Comparison of ENCODE assay signal across 8 cellular contexts in the genomic region with DNA sequence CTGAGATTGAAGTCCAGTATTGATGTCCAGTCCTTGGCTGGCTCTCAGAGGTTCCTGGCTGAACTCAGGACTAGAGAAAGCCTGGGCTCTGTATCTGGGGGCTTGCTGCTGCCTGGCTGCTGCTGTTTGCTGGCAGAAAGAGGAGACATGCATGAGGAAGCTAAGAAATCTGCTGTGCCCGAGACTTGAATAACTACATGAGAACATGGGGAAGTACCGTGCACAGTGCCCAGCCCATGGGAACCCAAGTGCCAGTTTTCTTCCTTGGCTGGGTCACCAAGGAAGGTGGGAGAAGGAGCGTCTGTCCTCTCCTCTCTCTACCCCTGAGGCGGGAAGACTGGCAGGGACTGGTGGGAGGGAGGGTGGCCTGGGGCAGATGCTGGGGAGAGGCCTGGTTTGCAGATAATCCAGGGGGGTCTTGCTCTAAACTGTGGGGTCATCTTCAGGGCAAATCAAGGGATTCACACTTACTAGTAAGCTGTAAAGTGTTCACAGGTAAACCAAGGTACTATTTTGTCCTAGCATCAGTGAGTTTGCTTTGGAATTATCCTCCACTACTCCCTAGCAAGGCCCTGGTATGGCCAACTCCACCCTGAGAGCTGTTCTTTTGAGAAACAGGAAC. TPM values are rescaled to one million over a fixed set of nuclear protein-coding genes. Genes with fewer than 3 reads are reported as not detected.
DNase-seq lines count a peak whose midpoint lies in the region; ATAC-seq and TF ChIP-seq lines count a peak whose summit lies in the region.

No MANE protein-coding gene starts in this region.

- no peak for TF ChIP-seq RAD21 in HCT116 (IDR thresholded peaks at IDR 0.05; ENCODE audit: low read depth)

- H3K9me2 ChIP-seq in HCT116 (ENCODE audit: insufficient read depth), result no peaks in the 10 kb centered on the region

- H3K36me3 ChIP-seq in HCT116 (ENCODE audit: control insufficient read depth in 1 of 2, insufficient read depth in 2 of 2, low read length in 2 of 2) (no peaks in the 10 kb centered on the region), stomach smooth muscle (ENCODE audit: control insufficient read depth in 2 of 2, insufficient read depth in 2 of 2, low read length in 2 of 2) (no peaks in the 10 kb centered on the region)

- H3K4me1 Mint-ChIP-seq in activated CD8-positive, alpha-beta T cell treated with anti-CD3 and anti-CD28 coated beads for 36 hours (ENCODE audit: low read depth), result peaks cover 35% of the 10 kb centered on the region

- H3K4me2 ChIP-seq in HCT116 (ENCODE audit: low read length), result no peak overlapping the region

- no peaks in the 10 kb centered on the region for H3K27me3 ChIP-seq in HCT116 (ENCODE audit: insufficient read depth, low read length)
- H3K27me3 ChIP-seq in stomach smooth muscle (ENCODE audit: control insufficient read depth in 1 of 2, insufficient read depth in 2 of 2, low read length in 2 of 2), result no peaks in the 10 kb centered on the region

- intact Hi-C loops in HCT116 (cut with micrococcal nuclease), result no loop called here
- intact Hi-C loops in activated CD8-positive, alpha-beta T cell treated with anti-CD3 and anti-CD28 coated beads for 36 hours (cut with micrococcal nuclease), result no loop called here

- H3K4me1 ChIP-seq in HCT116 (ENCODE audit: control insufficient read depth in 1 of 2, insufficient read depth in 2 of 2, low read length in 2 of 2) (peaks cover 15 to 24% of the 10 kb centered on the region in 2 experiments; a peak in 2 of 4 replicates), stomach smooth muscle (ENCODE audit: control insufficient read depth, insufficient read depth, low read length) (peaks cover 37% of the 10 kb centered on the region)

- no peak for TF ChIP-seq CTCF in HCT116 (IDR thresholded peaks at IDR 0.05 in 2 of 3, conservative IDR thresholded peaks at IDR 0.05 in 1 of 3; ENCODE audit: borderline replicate concordance in 1 of 3, insufficient read depth in 1 of 3, low read depth in 2 of 3, low read length in 2 of 3)
- no peak for TF ChIP-seq CTCF in activated CD8-positive, alpha-beta T cell treated with anti-CD3 and anti-CD28 coated beads for 36 hours (IDR thresholded peaks at IDR 0.05)

- CTCF ChIA-PET in HCT116 (lab: Charles Lee), result no interaction called here
- CTCF ChIA-PET in activated CD8-positive, alpha-beta T cell treated with anti-CD3 and anti-CD28 coated beads for 36 hours (lab: Charles Lee), result interaction anchor here (1.0 to 1.4 kb wide), 3 partner anchors 8 to 19 kb away, joined by 3 to 8 read pairs (median 4); no protein-coding TSS in a partner anchor

- H3K9ac ChIP-seq in HCT116 (ENCODE audit: low read length) (no peak overlapping the region), stomach smooth muscle (ENCODE audit: low read length in 2 of 2) (peak overlapping the region; percentile 60 to 64)

- no TSS peak for BruUV-seq in HCT116 (replicated peaks; lab: Mats Ljungman, UMichigan)

- no peak overlapping the region for H3K4me3 Mint-ChIP-seq in activated CD8-positive, alpha-beta T cell treated with anti-CD3 and anti-CD28 coated beads for 36 hours

- H3K9me3 ChIP-seq in HCT116 (ENCODE audit: control insufficient read depth in 1 of 2, insufficient read depth in 1 of 2, low read depth in 1 of 2, low read length in 2 of 2) (peaks cover 0 to 4% of the 10 kb centered on the region in 2 experiments; a peak in 1 of 4 replicates), stomach smooth muscle (ENCODE audit: control insufficient read depth in 2 of 2, low read length in 2 of 2) (no peaks in the 10 kb centered on the region)

- peaks cover 7% of the 10 kb centered on the region for H3K36me3 Mint-ChIP-seq in activated CD8-positive, alpha-beta T cell treated with anti-CD3 and anti-CD28 coated beads for 36 hours (ENCODE audit: low read depth)

- no peaks in the 10 kb centered on the region for H3K27me3 Mint-ChIP-seq in activated CD8-positive, alpha-beta T cell treated with anti-CD3 and anti-CD28 coated beads for 36 hours

- TF ChIP-seq POLR2A in HCT116 (IDR thresholded peaks at IDR 0.05; ENCODE audit: borderline replicate concordance, extremely low read depth, insufficient read depth, insufficient read length), result no peak

- peak overlapping the region; percentile 6 for H3K27ac ChIP-seq in HCT116 (ENCODE audit: low read depth, low read length)
- H3K27ac ChIP-seq in stomach smooth muscle (ENCODE audit: low read length), result peak overlapping the region; percentile 92

- H3K27ac Mint-ChIP-seq in activated CD8-positive, alpha-beta T cell treated with anti-CD3 and anti-CD28 coated beads for 36 hours, result peak overlapping the region; percentile 66

- no peak overlapping the region for H3K4me3 ChIP-seq in HCT116 (replicated peaks in 1 of 2; ENCODE audit: low read depth in 1 of 2, low read length in 2 of 2)
- peak overlapping the region in 1 of 2 donors; percentile 54 for H3K4me3 ChIP-seq in stomach smooth muscle (ENCODE audit: low read length in 2 of 2)

- H3K79me2 ChIP-seq in HCT116 (ENCODE audit: insufficient read depth, low read length), result no peaks in the 10 kb centered on the region

- RAD21 ChIA-PET in HCT116 (lab: Charles Lee; ENCODE audit: low non-redundant PET in 1 of 2, low total read pairs in 2 of 2, uncharacterized antibody in 2 of 2, unreplicated experiment in 2 of 2), result no interaction called here

- no peaks in the 10 kb centered on the region for H4K20me1 ChIP-seq in HCT116 (ENCODE audit: insufficient read depth)

- peaks cover 11% of the 10 kb centered on the region for H3K9me3 Mint-ChIP-seq in activated CD8-positive, alpha-beta T cell treated with anti-CD3 and anti-CD28 coated beads for 36 hours

- POLR2A ChIA-PET in HCT116 (lab: Charles Lee), result interaction anchor here (0.9 to 2.6 kb wide), 4 partner anchors 10 to 18 kb away, joined by 3 to 7 read pairs (median 3); a partner anchor contains a TSS
- POLR2A ChIA-PET in activated CD8-positive, alpha-beta T cell treated with anti-CD3 and anti-CD28 coated beads for 36 hours (lab: Charles Lee), result interaction anchor here (1.8 to 4.7 kb wide), 2 partner anchors 10 to 14 kb away, joined by 12 to 32 read pairs; a partner anchor contains a TSS

- H2AFZ ChIP-seq in HCT116 (ENCODE audit: low read depth, low read length, poor library complexity, severe bottlenecking), result no peak overlapping the region

- DNase-seq in HCT116 (ENCODE audit: low read depth, low spot score) (no peak), left lobe of liver (ENCODE audit: low spot score) (no peak), NCI-H1048 (lab: John Stamatoyannopoulos, UW) (no peak), SHP77 (lab: John Stamatoyannopoulos, UW) (no peak)
- no peak for DNase-seq in activated CD8-positive, alpha-beta T cell treated with anti-CD3 and anti-CD28 coated beads for 36 hours

- ATAC-seq in HCT116, result no peak
- ATAC-seq in activated CD8-positive, alpha-beta T cell treated with anti-CD3 and anti-CD28 coated beads for 36 hours, result peak; percentile 18
- peak; percentile 81 for ATAC-seq in left lobe of liver
- no peak for ATAC-seq in HG02852 (IDR thresholded peaks at IDR 0.05; ENCODE audit: unreplicated experiment)
- no peak for ATAC-seq in GM18867 (IDR thresholded peaks at IDR 0.05; ENCODE audit: unreplicated experiment)

TF ChIP-seq in HCT116, 20 proteins besides CTCF, POLR2A, EP300 and RAD21 (continues in another document):
- TF ChIP-seq, protein P1, sequence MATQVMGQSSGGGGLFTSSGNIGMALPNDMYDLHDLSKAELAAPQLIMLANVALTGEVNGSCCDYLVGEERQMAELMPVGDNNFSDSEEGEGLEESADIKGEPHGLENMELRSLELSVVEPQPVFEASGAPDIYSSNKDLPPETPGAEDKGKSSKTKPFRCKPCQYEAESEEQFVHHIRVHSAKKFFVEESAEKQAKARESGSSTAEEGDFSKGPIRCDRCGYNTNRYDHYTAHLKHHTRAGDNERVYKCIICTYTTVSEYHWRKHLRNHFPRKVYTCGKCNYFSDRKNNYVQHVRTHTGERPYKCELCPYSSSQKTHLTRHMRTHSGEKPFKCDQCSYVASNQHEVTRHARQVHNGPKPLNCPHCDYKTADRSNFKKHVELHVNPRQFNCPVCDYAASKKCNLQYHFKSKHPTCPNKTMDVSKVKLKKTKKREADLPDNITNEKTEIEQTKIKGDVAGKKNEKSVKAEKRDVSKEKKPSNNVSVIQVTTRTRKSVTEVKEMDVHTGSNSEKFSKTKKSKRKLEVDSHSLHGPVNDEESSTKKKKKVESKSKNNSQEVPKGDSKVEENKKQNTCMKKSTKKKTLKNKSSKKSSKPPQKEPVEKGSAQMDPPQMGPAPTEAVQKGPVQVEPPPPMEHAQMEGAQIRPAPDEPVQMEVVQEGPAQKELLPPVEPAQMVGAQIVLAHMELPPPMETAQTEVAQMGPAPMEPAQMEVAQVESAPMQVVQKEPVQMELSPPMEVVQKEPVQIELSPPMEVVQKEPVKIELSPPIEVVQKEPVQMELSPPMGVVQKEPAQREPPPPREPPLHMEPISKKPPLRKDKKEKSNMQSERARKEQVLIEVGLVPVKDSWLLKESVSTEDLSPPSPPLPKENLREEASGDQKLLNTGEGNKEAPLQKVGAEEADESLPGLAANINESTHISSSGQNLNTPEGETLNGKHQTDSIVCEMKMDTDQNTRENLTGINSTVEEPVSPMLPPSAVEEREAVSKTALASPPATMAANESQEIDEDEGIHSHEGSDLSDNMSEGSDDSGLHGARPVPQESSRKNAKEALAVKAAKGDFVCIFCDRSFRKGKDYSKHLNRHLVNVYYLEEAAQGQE (IDR thresholded peaks at IDR 0.05; ENCODE audit: low read depth), result no peak
- TF ChIP-seq CBX3 (IDR thresholded peaks at IDR 0.05; ENCODE audit: low read depth) (no peak), ELF1 (IDR thresholded peaks at IDR 0.05; ENCODE audit: borderline replicate concordance, low read depth) (no peak), TCF7L2 (IDR thresholded peaks at IDR 0.05; ENCODE audit: borderline replicate concordance, extremely low read depth, insufficient read depth, insufficient read length) (no peak), ZNF274 (IDR thresholded peaks at IDR 0.05; ENCODE audit: low read depth, low read length) (no peak), CEBPB (IDR thresholded peaks at IDR 0.05; ENCODE audit: low read depth) (no peak), EZH2 (IDR thresholded peaks at IDR 0.05) (no peak)
- TF ChIP-seq, protein P2, sequence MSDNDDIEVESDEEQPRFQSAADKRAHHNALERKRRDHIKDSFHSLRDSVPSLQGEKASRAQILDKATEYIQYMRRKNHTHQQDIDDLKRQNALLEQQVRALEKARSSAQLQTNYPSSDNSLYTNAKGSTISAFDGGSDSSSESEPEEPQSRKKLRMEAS (IDR thresholded peaks at IDR 0.05), result no peak

RNA-seq across cellular contexts. Expression of a gene that starts 13.8 kb away (rescaled TPM):
- 304 TPM for total RNA-seq in HCT116 (2021; ENCODE audit: unreplicated experiment)
- 177 and 302 TPM in 2 replicates for polyA plus RNA-seq in HCT116 (2012)
- total RNA-seq in activated CD8-positive, alpha-beta T cell treated with anti-CD3 and anti-CD28 coated beads for 36 hours, result 10 to 100 TPM; 57.4 to 60.6 TPM
- total RNA-seq in left lobe of liver, result 236 TPM

Comparison
In these comparisons a context has a peak if more than half of its experiments do, and no peak if none do; other contexts are left out.
1. ATAC-seq: peak in activated CD8-positive, alpha-beta T cell treated with anti-CD3 and anti-CD28 coated beads for 36 hours (single experiment) and left lobe of liver (single experiment); none in HCT116 (single experiment), HG02852 (single experiment) and GM18867 (single experiment).